20 cellular contexts compared by ENCODE assay signal in genomic region chr14:22262881-22263280, GRCh38.
A peak's percentile ranks its signal among the peaks of the same experiment; 100 is the strongest.
DNase-seq lines count a peak whose midpoint lies in the region; ATAC-seq and TF ChIP-seq lines count a peak whose summit lies in the region.
"Had no signal": no experiment of that assay in that cellular context is flagged by ENCODE, and none has a peak within 500 bp of the region (broad histone marks: within the 10 kb centered on the region; RNA-seq: fewer than 3 reads in every experiment).

No MANE protein-coding gene starts in this region.

- H3K9me3 Mint-ChIP-seq in Caco-2 (ENCODE audit: unreplicated experiment): peaks cover 24% of the 10 kb centered on the region
- H3K9me3 Mint-ChIP-seq: CD8-positive, alpha-beta T cell; HFFc6 had no signal

- no peaks in the 10 kb centered on the region for H3K9me2 ChIP-seq in PC-9 (ENCODE audit: insufficient read depth)

- no peaks in the 10 kb centered on the region for H3K79me2 ChIP-seq in PC-9 (ENCODE audit: low read depth)

- POLR2A ChIA-PET in Caco-2 (lab: Charles Lee): no interaction called here
- POLR2A ChIA-PET in PC-9 (lab: Charles Lee; ENCODE audit: unreplicated experiment): no interaction called here

- H3K27ac Mint-ChIP-seq in Caco-2 (ENCODE audit: unreplicated experiment): peak overlapping the region; percentile 68
- H3K27ac Mint-ChIP-seq: B cell; CD4-positive, CD25-positive, alpha-beta regulatory T cell; CD8-positive, alpha-beta T cell; HFFc6 had no signal

- H3K9me3 ChIP-seq in Caco-2: no peaks in the 10 kb centered on the region
- H3K9me3 ChIP-seq in PC-9 (ENCODE audit: insufficient read depth, low read depth): no peaks in the 10 kb centered on the region
- no peaks in the 10 kb centered on the region for H3K9me3 ChIP-seq in mucosa of descending colon
- H3K9me3 ChIP-seq: BLaER1, HAP-1 had no signal

- no TSS peak for BruUV-seq in Caco-2 (replicated peaks; lab: Mats Ljungman, UMichigan)
- BruUV-seq in PC-9 (replicated peaks; lab: Mats Ljungman, UMichigan): no TSS peak

- H3K27me3 ChIP-seq in Caco-2 (replicated peaks; ENCODE audit: control insufficient read depth, insufficient read depth, low read length): no peaks in the 10 kb centered on the region
- no peaks in the 10 kb centered on the region for H3K27me3 ChIP-seq in PC-9 (ENCODE audit: insufficient read depth, low read depth)
- H3K27me3 ChIP-seq: BLaER1 had no signal

- H3K36me3 Mint-ChIP-seq in Caco-2 (ENCODE audit: insufficient read depth, unreplicated experiment): no peaks in the 10 kb centered on the region
- H3K36me3 Mint-ChIP-seq: CD4-positive, CD25-positive, alpha-beta regulatory T cell; CD8-positive, alpha-beta T cell had no signal

- 0 out of 2 replicates have a peak overlapping the region, but pooled peaks have one; percentile 6 for H3K4me2 ChIP-seq in PC-9
- H3K4me2 ChIP-seq: BLaER1 had no signal

- H3K4me3 ChIP-seq in Caco-2 (ENCODE audit: low read depth, low read length) (no peak overlapping the region), PC-9 (no peak overlapping the region), epithelial cell of esophagus (ENCODE audit: low read length) (no peak overlapping the region), mucosa of descending colon (no peak overlapping the region)
- H3K4me3 ChIP-seq: BLaER1, GM12878, GM23248, HAP-1 had no signal

- peaks cover 45% of the 10 kb centered on the region for H3K4me1 ChIP-seq in Caco-2
- peaks cover 53% of the 10 kb centered on the region for H3K4me1 ChIP-seq in PC-9 (replicated peaks; ENCODE audit: insufficient read depth)
- no peaks in the 10 kb centered on the region for H3K4me1 ChIP-seq in mucosa of descending colon (ENCODE audit: low read depth)
- H3K4me1 ChIP-seq: BLaER1, HAP-1 had no signal

- CTCF ChIA-PET in Caco-2 (lab: Charles Lee) (no interaction called here), PC-9 (lab: Charles Lee) (interaction anchor here (0.6 kb wide), 1 partner anchor 141 kb away, joined by 3 read pairs; no protein-coding TSS in a partner anchor)

- no peak overlapping the region for H3K27ac ChIP-seq in PC-9
- no peak overlapping the region for H3K27ac ChIP-seq in substantia nigra (ENCODE audit: low read depth, low read length, poor library complexity, severe bottlenecking)
- H3K27ac ChIP-seq: 22Rv1, BLaER1, C4-2B, GM23248 had no signal

- H3K36me3 ChIP-seq in Caco-2 (ENCODE audit: control insufficient read depth, insufficient read depth, low read length) (no peaks in the 10 kb centered on the region), PC-9 (ENCODE audit: low read depth) (no peaks in the 10 kb centered on the region), mucosa of descending colon (ENCODE audit: low read depth) (no peaks in the 10 kb centered on the region)
- H3K36me3 ChIP-seq: BLaER1, HAP-1 had no signal

- DNase-seq in Caco-2 (no peak), PC-9 (peak in 1 of 2 experiments; percentile 76), epithelial cell of esophagus (ENCODE audit: low read depth) (peak; percentile 27), mucosa of descending colon (no peak), RPMI8226 (no peak), substantia nigra (lab: John Stamatoyannopoulos, UW) (no peak)
- DNase-seq: CD4-positive, CD25-positive, alpha-beta regulatory T cell; CD8-positive, alpha-beta T cell; DMS 273 treated with DMSO at 0.1 percent for 48 hours; DMS79; EL; GDM1; GM23248; HFFc6 had no signal

- TF ChIP-seq CTCF in Caco-2 (IDR thresholded peaks at IDR 0.05; ENCODE audit: insufficient read depth in 1 of 2, low read depth in 1 of 2, low read length in 1 of 2, severe bottlenecking in 1 of 2, unreplicated experiment in 1 of 2) (no peak), PC-9 (conservative IDR thresholded peaks at IDR 0.05) (no peak), epithelial cell of esophagus (IDR thresholded peaks at IDR 0.05; ENCODE audit: insufficient read depth, low read depth, low read length, missing control alignments) (no peak), mucosa of descending colon (IDR thresholded peaks at IDR 0.05) (no peak)

- H4K20me1 ChIP-seq in PC-9 (ENCODE audit: insufficient read depth): no peaks in the 10 kb centered on the region
- H4K20me1 ChIP-seq: BLaER1 had no signal

- peaks cover 48% of the 10 kb centered on the region for H3K4me1 Mint-ChIP-seq in Caco-2 (ENCODE audit: low read depth, unreplicated experiment)

- ATAC-seq in mucosa of descending colon: no peak
- ATAC-seq: CD8-positive, alpha-beta T cell; GM12878 had no signal

- no peak overlapping the region for H3K4me3 Mint-ChIP-seq in Caco-2 (ENCODE audit: unreplicated experiment)
- H3K4me3 Mint-ChIP-seq: B cell; CD4-positive, CD25-positive, alpha-beta regulatory T cell; CD8-positive, alpha-beta T cell; HFFc6 had no signal

- H3F3A ChIP-seq in PC-9 (ENCODE audit: insufficient read depth, low read depth): peaks cover 34% of the 10 kb centered on the region

- no peaks in the 10 kb centered on the region for H3K27me3 Mint-ChIP-seq in Caco-2 (ENCODE audit: insufficient read depth, unreplicated experiment)
- H3K27me3 Mint-ChIP-seq: CD4-positive, CD25-positive, alpha-beta regulatory T cell had no signal

- H2AFZ ChIP-seq in PC-9: no peak overlapping the region
- H2AFZ ChIP-seq: GM23248 had no signal

- intact Hi-C loops in Caco-2 (cut with micrococcal nuclease; ENCODE audit: unreplicated experiment) (no loop called here), PC-9 (cut with micrococcal nuclease; ENCODE audit: unreplicated experiment) (loop anchor here (10.0 kb wide), 1 partner anchor 348 kb away; no protein-coding TSS in a partner anchor), mucosa of descending colon (cut with DNase I, micrococcal nuclease) (no loop called here)
